In the genomic region with DNA sequence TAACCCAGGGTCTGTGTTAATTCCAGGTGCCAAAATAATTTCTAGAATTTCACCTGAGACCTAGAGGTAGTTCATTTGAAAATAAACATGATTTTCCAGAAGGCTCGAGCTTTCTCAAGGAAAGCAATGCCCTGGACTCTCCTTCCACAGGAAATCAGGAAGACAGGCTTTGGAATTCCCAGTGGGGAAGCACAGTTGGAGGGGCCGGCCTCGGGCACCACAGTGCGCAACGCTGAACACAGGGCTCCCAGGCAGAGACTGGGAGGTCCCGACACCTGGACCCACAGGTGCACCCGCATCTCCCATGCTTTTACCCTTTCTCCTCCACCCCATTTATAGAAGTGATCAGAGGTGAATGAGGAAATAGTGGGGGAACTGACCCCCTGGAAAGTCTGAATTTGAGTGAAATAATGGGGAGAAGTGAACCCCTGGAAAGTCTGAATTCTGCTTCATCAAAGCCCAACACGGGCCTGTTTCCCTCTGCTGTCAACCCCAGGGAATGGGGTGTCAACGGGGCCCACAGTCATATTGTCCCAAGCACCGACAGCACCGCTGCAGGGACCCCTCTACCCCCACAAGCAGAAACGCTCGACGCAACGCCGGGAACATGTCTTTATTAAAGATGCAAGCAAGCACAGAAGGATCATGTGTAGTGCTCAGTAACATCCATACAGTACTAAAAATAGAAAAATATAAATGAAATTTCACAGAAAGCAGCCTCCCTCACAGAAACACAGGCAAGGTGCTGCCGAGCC, we compare ENCODE assay signal across 1 cellular context.
TF ChIP-seq lines count a peak whose summit lies in the region.

No MANE protein-coding gene starts in this region.

TF ChIP-seq in HepG2, 621 proteins besides CTCF, POLR2A, EP300 and RAD21:
- TF ChIP-seq ZKSCAN5 (CRISPR knock-in tag; IDR thresholded peaks at IDR 0.05) (no peak), ZFX (CRISPR knock-in tag; IDR thresholded peaks at IDR 0.05; ENCODE audit: low read depth) (no peak), RNF2 (conservative IDR thresholded peaks at IDR 0.05; ENCODE audit: low read depth) (no peak), TARDBP (CRISPR knock-in tag; IDR thresholded peaks at IDR 0.05) (no peak), SKI (IDR thresholded peaks at IDR 0.05; ENCODE audit: partially characterized antibody) (no peak), BORCS8-MEF2B (CRISPR knock-in tag; IDR thresholded peaks at IDR 0.05) (no peak), NFKB2 (CRISPR knock-in tag; IDR thresholded peaks at IDR 0.05; ENCODE audit: borderline replicate concordance) (no peak)
- TF ChIP-seq, protein P1, sequence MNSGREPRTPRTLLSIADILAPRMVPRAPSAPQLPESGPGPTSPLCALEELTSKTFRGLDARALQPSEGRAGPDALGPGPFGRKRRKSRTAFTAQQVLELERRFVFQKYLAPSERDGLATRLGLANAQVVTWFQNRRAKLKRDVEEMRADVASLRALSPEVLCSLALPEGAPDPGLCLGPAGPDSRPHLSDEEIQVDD (CRISPR knock-in tag; IDR thresholded peaks at IDR 0.05; ENCODE audit: borderline replicate concordance): no peak
- TF ChIP-seq, protein P2, sequence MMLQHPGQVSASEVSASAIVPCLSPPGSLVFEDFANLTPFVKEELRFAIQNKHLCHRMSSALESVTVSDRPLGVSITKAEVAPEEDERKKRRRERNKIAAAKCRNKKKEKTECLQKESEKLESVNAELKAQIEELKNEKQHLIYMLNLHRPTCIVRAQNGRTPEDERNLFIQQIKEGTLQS (CRISPR knock-in tag; IDR thresholded peaks at IDR 0.05): no peak
- TF ChIP-seq, protein P3, sequence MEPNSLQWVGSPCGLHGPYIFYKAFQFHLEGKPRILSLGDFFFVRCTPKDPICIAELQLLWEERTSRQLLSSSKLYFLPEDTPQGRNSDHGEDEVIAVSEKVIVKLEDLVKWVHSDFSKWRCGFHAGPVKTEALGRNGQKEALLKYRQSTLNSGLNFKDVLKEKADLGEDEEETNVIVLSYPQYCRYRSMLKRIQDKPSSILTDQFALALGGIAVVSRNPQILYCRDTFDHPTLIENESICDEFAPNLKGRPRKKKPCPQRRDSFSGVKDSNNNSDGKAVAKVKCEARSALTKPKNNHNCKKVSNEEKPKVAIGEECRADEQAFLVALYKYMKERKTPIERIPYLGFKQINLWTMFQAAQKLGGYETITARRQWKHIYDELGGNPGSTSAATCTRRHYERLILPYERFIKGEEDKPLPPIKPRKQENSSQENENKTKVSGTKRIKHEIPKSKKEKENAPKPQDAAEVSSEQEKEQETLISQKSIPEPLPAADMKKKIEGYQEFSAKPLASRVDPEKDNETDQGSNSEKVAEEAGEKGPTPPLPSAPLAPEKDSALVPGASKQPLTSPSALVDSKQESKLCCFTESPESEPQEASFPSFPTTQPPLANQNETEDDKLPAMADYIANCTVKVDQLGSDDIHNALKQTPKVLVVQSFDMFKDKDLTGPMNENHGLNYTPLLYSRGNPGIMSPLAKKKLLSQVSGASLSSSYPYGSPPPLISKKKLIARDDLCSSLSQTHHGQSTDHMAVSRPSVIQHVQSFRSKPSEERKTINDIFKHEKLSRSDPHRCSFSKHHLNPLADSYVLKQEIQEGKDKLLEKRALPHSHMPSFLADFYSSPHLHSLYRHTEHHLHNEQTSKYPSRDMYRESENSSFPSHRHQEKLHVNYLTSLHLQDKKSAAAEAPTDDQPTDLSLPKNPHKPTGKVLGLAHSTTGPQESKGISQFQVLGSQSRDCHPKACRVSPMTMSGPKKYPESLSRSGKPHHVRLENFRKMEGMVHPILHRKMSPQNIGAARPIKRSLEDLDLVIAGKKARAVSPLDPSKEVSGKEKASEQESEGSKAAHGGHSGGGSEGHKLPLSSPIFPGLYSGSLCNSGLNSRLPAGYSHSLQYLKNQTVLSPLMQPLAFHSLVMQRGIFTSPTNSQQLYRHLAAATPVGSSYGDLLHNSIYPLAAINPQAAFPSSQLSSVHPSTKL (CRISPR knock-in tag; IDR thresholded peaks at IDR 0.05): no peak
- TF ChIP-seq, protein P4, sequence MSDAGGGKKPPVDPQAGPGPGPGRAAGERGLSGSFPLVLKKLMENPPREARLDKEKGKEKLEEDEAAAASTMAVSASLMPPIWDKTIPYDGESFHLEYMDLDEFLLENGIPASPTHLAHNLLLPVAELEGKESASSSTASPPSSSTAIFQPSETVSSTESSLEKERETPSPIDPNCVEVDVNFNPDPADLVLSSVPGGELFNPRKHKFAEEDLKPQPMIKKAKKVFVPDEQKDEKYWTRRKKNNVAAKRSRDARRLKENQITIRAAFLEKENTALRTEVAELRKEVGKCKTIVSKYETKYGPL (CRISPR knock-in tag; IDR thresholded peaks at IDR 0.05): no peak
